ENCODE assay signal across 9 cellular contexts in the genomic region with DNA sequence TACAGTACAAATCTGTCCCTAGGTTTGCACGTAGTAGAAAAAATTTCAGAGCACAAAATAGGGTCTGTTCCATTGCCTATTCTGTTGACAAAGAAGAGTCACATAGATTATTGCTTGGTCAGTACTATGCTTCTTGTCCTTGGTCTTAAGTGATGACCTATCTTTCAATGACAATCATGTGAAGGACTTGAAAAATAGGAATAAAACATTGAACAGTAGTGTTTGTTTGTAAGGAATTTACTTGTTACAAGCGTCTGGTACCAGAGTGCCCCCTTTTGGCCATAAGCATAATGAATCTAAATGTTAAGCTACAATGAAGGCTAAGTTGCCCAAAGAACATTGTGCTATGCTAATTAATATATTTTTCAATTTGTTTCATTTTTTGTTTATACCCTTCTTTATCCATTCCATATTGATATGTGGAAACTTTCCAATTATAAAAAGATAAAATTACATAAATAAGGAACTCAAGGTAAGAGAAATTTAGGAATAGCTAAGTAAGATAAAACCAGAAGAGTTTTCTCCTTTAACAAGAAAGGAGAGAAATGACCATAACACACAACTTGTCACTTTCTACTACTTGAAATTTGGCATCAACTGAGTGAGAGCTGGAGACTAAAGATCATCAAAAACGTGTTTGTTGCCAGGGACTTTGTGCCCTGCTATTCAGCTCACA.
DNase-seq lines count a peak whose midpoint lies in the region; ATAC-seq and TF ChIP-seq lines count a peak whose summit lies in the region.
"Had no signal": no experiment of that assay in that cellular context is flagged by ENCODE, and none has a peak within 500 bp of the region (broad histone marks: within the 10 kb centered on the region; RNA-seq: fewer than 3 reads in every experiment).

No MANE protein-coding gene starts in this region.

- H3K27me3 Mint-ChIP-seq in CD4-positive, CD25-positive, alpha-beta regulatory T cell = peaks cover 16% of the 10 kb centered on the region
- H3K27me3 Mint-ChIP-seq in WTC11 (ENCODE audit: low read depth) = no peaks in the 10 kb centered on the region; the same call in none of the 2 replicates

- H3K36me3 ChIP-seq in CD4-positive, CD25-positive, alpha-beta regulatory T cell (ENCODE audit: control insufficient read depth, insufficient read depth, low read length) = no peaks in the 10 kb centered on the region
- H3K36me3 ChIP-seq: SJSA1 had no signal

- H3K27ac Mint-ChIP-seq in CD4-positive, CD25-positive, alpha-beta regulatory T cell = peak overlapping the region in 1 of 3 donors; percentile 68
- no peak overlapping the region for H3K27ac Mint-ChIP-seq in WTC11

- TF ChIP-seq POLR2A in NB4 (IDR thresholded peaks at IDR 0.05; ENCODE audit: extremely low read depth, insufficient read length) = no peak

- H3K9me3 ChIP-seq in CD4-positive, CD25-positive, alpha-beta regulatory T cell (ENCODE audit: control insufficient read depth in 2 of 2, low read length in 2 of 2) = no peaks in the 10 kb centered on the region
- H3K9me3 ChIP-seq: SJSA1 had no signal

- H3K36me3 Mint-ChIP-seq in CD4-positive, CD25-positive, alpha-beta regulatory T cell = peaks cover 4% of the 10 kb centered on the region
- H3K36me3 Mint-ChIP-seq in WTC11 = peaks cover 15% of the 10 kb centered on the region

- peaks cover 2% of the 10 kb centered on the region for H3K27me3 ChIP-seq in CD4-positive, CD25-positive, alpha-beta regulatory T cell (ENCODE audit: control insufficient read depth, insufficient read depth, low read length)
- H3K27me3 ChIP-seq: SJSA1 had no signal

- H3K4me1 ChIP-seq in CD4-positive, CD25-positive, alpha-beta regulatory T cell (ENCODE audit: control insufficient read depth, insufficient read depth, low read length, poor library complexity, severe bottlenecking) = no peaks in the 10 kb centered on the region
- H3K4me1 ChIP-seq: SJSA1 had no signal

- no peak overlapping the region for H3K4me3 Mint-ChIP-seq in CD4-positive, CD25-positive, alpha-beta regulatory T cell
- H3K4me3 Mint-ChIP-seq in WTC11 = no peak overlapping the region

- ATAC-seq in CD4-positive, CD25-positive, alpha-beta regulatory T cell (ENCODE audit: low read depth in 2 of 2) = no peak
- ATAC-seq in GM18511 (IDR thresholded peaks at IDR 0.05; ENCODE audit: unreplicated experiment) (peak; percentile 53), WTC11 (peak; percentile 62; the same call in 1 of the 2 replicates)

- no peaks in the 10 kb centered on the region for H3K9me3 Mint-ChIP-seq in CD4-positive, CD25-positive, alpha-beta regulatory T cell
- peaks cover 23% of the 10 kb centered on the region for H3K9me3 Mint-ChIP-seq in WTC11

- DNase-seq in CD4-positive, CD25-positive, alpha-beta regulatory T cell = peak; percentile 15 to 86 (median 58)
- DNase-seq in NB4 (ENCODE audit: low read depth) = peak; percentile 69
- no peak for DNase-seq in WTC11 (ENCODE audit: low spot score)
- peak; percentile 11 for DNase-seq in germinal center (ENCODE audit: low spot score)
- peak; percentile 52 for DNase-seq in skeletal muscle cell (ENCODE audit: low read depth)
- no peak for DNase-seq in NCI-H128 (lab: John Stamatoyannopoulos, UW; ENCODE audit: unreplicated experiment)
- DNase-seq in occipital lobe (lab: John Stamatoyannopoulos, UW) = no peak

- peak; percentile 59 for TF ChIP-seq CTCF in NB4 (IDR thresholded peaks at IDR 0.05; ENCODE audit: low read depth, low read length)
- 0 out of 2 replicates have a peak, but pooled peaks have one; percentile 18 for TF ChIP-seq CTCF in WTC11 (IDR thresholded peaks at IDR 0.05)

- no peak overlapping the region for H3K27ac ChIP-seq in CD4-positive, CD25-positive, alpha-beta regulatory T cell (ENCODE audit: insufficient read depth, low read length, poor library complexity, severe bottlenecking)
- H3K27ac ChIP-seq: SJSA1 had no signal

- CTCF ChIA-PET in WTC11 (lab: Charles Lee) = interaction anchor here (0.5 to 5.0 kb wide), 63 partner anchors 9 to 395 kb away, joined by 3 to 85 read pairs (median 4); a partner anchor contains a TSS

- POLR2A ChIA-PET in WTC11 (lab: Charles Lee) = interaction anchor here (0.5 to 1.2 kb wide), 2 partner anchors 40 to 205 kb away, joined by 4 to 7 read pairs; a partner anchor contains a TSS

- peaks cover 0 to 10% (median 7%) of the 10 kb centered on the region in 4 donors for H3K4me1 Mint-ChIP-seq in CD4-positive, CD25-positive, alpha-beta regulatory T cell
- H3K4me1 Mint-ChIP-seq in WTC11 = peaks cover 14% of the 10 kb centered on the region

- H3K4me3 ChIP-seq in CD4-positive, CD25-positive, alpha-beta regulatory T cell (ENCODE audit: low read depth, low read length) = no peak overlapping the region
- H3K4me3 ChIP-seq in NB4 (ENCODE audit: low read depth, low read length) (no peak overlapping the region), skeletal muscle cell (ENCODE audit: low read depth, low read length) (no peak overlapping the region)
- H3K4me3 ChIP-seq: SJSA1 had no signal

TF ChIP-seq in WTC11, 78 proteins besides CTCF, POLR2A, EP300 and RAD21 (continues in another document):
- no peak for TF ChIP-seq FOXJ3 (CRISPR knock-in tag; IDR thresholded peaks at IDR 0.05; ENCODE audit: borderline replicate concordance)
- TF ChIP-seq, protein P1, sequence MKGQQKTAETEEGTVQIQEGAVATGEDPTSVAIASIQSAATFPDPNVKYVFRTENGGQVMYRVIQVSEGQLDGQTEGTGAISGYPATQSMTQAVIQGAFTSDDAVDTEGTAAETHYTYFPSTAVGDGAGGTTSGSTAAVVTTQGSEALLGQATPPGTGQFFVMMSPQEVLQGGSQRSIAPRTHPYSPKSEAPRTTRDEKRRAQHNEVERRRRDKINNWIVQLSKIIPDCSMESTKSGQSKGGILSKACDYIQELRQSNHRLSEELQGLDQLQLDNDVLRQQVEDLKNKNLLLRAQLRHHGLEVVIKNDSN (CRISPR knock-in tag; IDR thresholded peaks at IDR 0.05) = no peak
- TF ChIP-seq, protein P2, sequence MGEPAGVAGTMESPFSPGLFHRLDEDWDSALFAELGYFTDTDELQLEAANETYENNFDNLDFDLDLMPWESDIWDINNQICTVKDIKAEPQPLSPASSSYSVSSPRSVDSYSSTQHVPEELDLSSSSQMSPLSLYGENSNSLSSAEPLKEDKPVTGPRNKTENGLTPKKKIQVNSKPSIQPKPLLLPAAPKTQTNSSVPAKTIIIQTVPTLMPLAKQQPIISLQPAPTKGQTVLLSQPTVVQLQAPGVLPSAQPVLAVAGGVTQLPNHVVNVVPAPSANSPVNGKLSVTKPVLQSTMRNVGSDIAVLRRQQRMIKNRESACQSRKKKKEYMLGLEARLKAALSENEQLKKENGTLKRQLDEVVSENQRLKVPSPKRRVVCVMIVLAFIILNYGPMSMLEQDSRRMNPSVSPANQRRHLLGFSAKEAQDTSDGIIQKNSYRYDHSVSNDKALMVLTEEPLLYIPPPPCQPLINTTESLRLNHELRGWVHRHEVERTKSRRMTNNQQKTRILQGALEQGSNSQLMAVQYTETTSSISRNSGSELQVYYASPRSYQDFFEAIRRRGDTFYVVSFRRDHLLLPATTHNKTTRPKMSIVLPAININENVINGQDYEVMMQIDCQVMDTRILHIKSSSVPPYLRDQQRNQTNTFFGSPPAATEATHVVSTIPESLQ (CRISPR knock-in tag; IDR thresholded peaks at IDR 0.05) = no peak
- TF ChIP-seq, protein P3, sequence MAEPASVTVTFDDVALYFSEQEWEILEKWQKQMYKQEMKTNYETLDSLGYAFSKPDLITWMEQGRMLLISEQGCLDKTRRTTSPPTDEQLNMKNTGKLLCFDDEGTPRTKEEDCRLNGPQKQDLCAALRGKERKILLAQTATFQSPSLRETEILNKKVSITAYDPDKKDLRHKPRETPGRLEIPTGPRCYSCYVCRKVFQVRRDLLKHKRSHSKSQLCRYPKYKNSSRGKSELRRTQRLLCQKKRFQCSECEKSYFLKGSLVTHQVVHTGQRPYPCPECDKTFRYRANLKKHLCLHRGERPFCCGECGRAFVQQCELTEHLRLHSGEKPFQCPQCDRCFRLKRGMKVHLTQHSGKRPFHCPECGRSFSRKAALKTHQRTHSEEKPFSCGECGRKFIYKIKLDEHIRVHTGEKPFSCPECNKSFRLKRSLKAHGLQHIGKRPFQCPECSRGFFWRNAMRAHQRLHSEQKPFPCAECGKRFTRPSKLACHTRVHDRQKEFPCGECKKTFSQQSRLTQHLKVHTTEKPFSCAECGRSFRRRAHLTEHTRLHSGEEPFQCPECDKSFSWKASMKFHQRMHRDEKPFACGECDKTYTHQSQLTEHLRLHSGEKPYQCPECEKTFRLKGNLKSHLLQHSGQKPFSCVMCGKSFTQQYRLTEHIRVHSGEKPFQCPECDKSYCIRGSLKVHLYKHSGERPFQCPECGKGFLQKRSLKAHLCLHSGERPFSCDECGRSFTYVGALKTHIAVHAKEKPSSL (CRISPR knock-in tag; conservative IDR thresholded peaks at IDR 0.05) = no peak
- no peak for TF ChIP-seq TEAD4 (CRISPR knock-in tag; IDR thresholded peaks at IDR 0.05)
- TF ChIP-seq NR1H2 (CRISPR knock-in tag; IDR thresholded peaks at IDR 0.05) = no peak
- TF ChIP-seq, protein P4, sequence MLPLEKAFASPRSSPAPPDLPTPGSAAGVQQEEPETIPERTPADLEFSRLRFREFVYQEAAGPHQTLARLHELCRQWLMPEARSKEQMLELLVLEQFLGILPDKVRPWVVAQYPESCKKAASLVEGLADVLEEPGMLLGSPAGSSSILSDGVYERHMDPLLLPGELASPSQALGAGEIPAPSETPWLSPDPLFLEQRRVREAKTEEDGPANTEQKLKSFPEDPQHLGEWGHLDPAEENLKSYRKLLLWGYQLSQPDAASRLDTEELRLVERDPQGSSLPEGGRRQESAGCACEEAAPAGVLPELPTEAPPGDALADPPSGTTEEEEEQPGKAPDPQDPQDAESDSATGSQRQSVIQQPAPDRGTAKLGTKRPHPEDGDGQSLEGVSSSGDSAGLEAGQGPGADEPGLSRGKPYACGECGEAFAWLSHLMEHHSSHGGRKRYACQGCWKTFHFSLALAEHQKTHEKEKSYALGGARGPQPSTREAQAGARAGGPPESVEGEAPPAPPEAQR (CRISPR knock-in tag; IDR thresholded peaks at IDR 0.05) = no peak
- TF ChIP-seq, protein P5, sequence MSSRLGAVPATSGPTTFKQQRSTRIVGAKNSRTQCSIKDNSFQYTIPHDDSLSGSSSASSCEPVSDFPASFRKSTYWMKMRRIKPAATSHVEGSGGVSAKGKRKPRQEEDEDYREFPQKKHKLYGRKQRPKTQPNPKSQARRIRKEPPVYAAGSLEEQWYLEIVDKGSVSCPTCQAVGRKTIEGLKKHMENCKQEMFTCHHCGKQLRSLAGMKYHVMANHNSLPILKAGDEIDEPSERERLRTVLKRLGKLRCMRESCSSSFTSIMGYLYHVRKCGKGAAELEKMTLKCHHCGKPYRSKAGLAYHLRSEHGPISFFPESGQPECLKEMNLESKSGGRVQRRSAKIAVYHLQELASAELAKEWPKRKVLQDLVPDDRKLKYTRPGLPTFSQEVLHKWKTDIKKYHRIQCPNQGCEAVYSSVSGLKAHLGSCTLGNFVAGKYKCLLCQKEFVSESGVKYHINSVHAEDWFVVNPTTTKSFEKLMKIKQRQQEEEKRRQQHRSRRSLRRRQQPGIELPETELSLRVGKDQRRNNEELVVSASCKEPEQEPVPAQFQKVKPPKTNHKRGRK (CRISPR knock-in tag; IDR thresholded peaks at IDR 0.05; ENCODE audit: borderline replicate concordance) = no peak
- no peak for TF ChIP-seq TCF7 (CRISPR knock-in tag; IDR thresholded peaks at IDR 0.05; ENCODE audit: low read depth)
- TF ChIP-seq SMAD4 (CRISPR knock-in tag; IDR thresholded peaks at IDR 0.05) = no peak
- TF ChIP-seq ZNF232 (CRISPR knock-in tag; IDR thresholded peaks at IDR 0.05) = no peak

Comparison
In these comparisons a context has a peak if more than half of its experiments do, and no peak if none do; other contexts are left out.
1. ATAC-seq: peak in GM18511 (single experiment) and WTC11 (single experiment); none in CD4-positive, CD25-positive, alpha-beta regulatory T cell (0 of 2).
2. DNase-seq: peak in CD4-positive, CD25-positive, alpha-beta regulatory T cell (3 of 3), NB4 (single experiment), germinal center (single experiment) and skeletal muscle cell (single experiment); none in WTC11 (single experiment), NCI-H128 (single experiment) and occipital lobe (single experiment).